Comparison of ENCODE assay signal across 8 cellular contexts in genomic region chr19:34274827-34275625, GRCh38. TPM values are rescaled to one million over a fixed set of nuclear protein-coding genes. Genes with fewer than 3 reads are reported as not detected.
DNase-seq lines count a peak whose midpoint lies in the region; ATAC-seq, FAIRE-seq and TF ChIP-seq lines count a peak whose summit lies in the region.
"Had no signal": no experiment of that assay in that cellular context is flagged by ENCODE, and none has a peak within 500 bp of the region (broad histone marks: within the 10 kb centered on the region; RNA-seq: fewer than 3 reads in every experiment).

No MANE protein-coding gene starts in this region.

- H3K9ac ChIP-seq in astrocyte (ENCODE audit: low read length) (peak overlapping the region; percentile 83), keratinocyte (ENCODE audit: control insufficient read depth, extremely low read depth, insufficient read depth, low read length) (no peak overlapping the region)

- H3K27me3 Mint-ChIP-seq in astrocyte (ENCODE audit: low read depth, unreplicated experiment), result no peaks in the 10 kb centered on the region
- no peaks in the 10 kb centered on the region for H3K27me3 Mint-ChIP-seq in effector memory CD8-positive, alpha-beta T cell
- H3K27me3 Mint-ChIP-seq: activated CD4-positive, alpha-beta memory T cell treated with anti-CD3 and anti-CD28 coated beads for 36 hours had no signal

- FAIRE-seq in astrocyte (lab: Jason Lieb, UNC) (peak; percentile 70), keratinocyte (lab: Jason Lieb, UNC) (no peak)

- H3K27ac ChIP-seq in astrocyte (ENCODE audit: low read depth, low read length) (peak overlapping the region; percentile 96), keratinocyte (ENCODE audit: control insufficient read depth, insufficient read depth, low read length) (peak overlapping the region; percentile 54), temporal lobe (ENCODE audit: low read depth, low read length) (peak overlapping the region; percentile 38)

- peaks cover 3% of the 10 kb centered on the region for H3K9me1 ChIP-seq in keratinocyte (ENCODE audit: control insufficient read depth, extremely low read depth, insufficient read depth, low read length)

- H3K27me3 ChIP-seq in astrocyte (ENCODE audit: insufficient read depth, low read length) (no peaks in the 10 kb centered on the region), keratinocyte (ENCODE audit: control insufficient read depth, extremely low read depth, insufficient read depth, low read length) (no peaks in the 10 kb centered on the region)

- H3K4me2 ChIP-seq in astrocyte (ENCODE audit: low read length), result peak overlapping the region; percentile 84
- H3K4me2 ChIP-seq in keratinocyte (ENCODE audit: control insufficient read depth, extremely low read depth, insufficient read depth, low read depth, low read length), result peak overlapping the region; percentile 60

- H3K9me3 ChIP-seq in astrocyte (ENCODE audit: insufficient read depth, low read depth, low read length), result no peaks in the 10 kb centered on the region
- H3K9me3 ChIP-seq in keratinocyte (ENCODE audit: control insufficient read depth, low read depth, low read length), result no peaks in the 10 kb centered on the region

- no peak for TF ChIP-seq CTCF in astrocyte (IDR thresholded peaks at IDR 0.05; ENCODE audit: insufficient read depth, low read depth, low read length)
- TF ChIP-seq CTCF in keratinocyte (optimal IDR thresholded peaks at IDR 0.05 in 1 of 3, IDR thresholded peaks at IDR 0.05 in 1 of 3, conservative IDR thresholded peaks at IDR 0.05 in 1 of 3; ENCODE audit: extremely low read depth in 1 of 3, insufficient read depth in 2 of 3, low read length in 3 of 3), result no peak

- H3K79me2 ChIP-seq in astrocyte (ENCODE audit: insufficient read depth, low read length) (peaks cover 72% of the 10 kb centered on the region), keratinocyte (ENCODE audit: control insufficient read depth, insufficient read depth, low read length) (peaks cover 29% of the 10 kb centered on the region)

- H3K36me3 ChIP-seq in astrocyte (ENCODE audit: insufficient read depth, low read length) (no peaks in the 10 kb centered on the region), keratinocyte (ENCODE audit: control insufficient read depth in 2 of 2, extremely low read depth in 1 of 2, insufficient read depth in 2 of 2, low read length in 2 of 2) (peaks cover 0 to 2% of the 10 kb centered on the region in 2 experiments)

- H3K36me3 Mint-ChIP-seq in astrocyte (ENCODE audit: low read depth, unreplicated experiment), result peaks cover 4% of the 10 kb centered on the region
- H3K36me3 Mint-ChIP-seq in effector memory CD8-positive, alpha-beta T cell (ENCODE audit: insufficient read depth), result peaks cover 13% of the 10 kb centered on the region

- H3K4me3 ChIP-seq in astrocyte (ENCODE audit: insufficient read depth, low read depth, low read length), result no peak overlapping the region
- peak overlapping the region in 1 of 3 experiments; percentile 35 for H3K4me3 ChIP-seq in keratinocyte (ENCODE audit: control insufficient read depth in 2 of 3, extremely low read depth in 1 of 3, insufficient read depth in 2 of 3, low read depth in 1 of 3, low read length in 3 of 3)

- peaks cover 26% of the 10 kb centered on the region for H3K4me1 Mint-ChIP-seq in astrocyte (ENCODE audit: low read depth, unreplicated experiment)
- peaks cover 34 to 37% of the 10 kb centered on the region in 2 donors for H3K4me1 Mint-ChIP-seq in effector memory CD8-positive, alpha-beta T cell (ENCODE audit: low read depth in 2 of 2)

- H3K4me1 ChIP-seq in astrocyte (ENCODE audit: insufficient read depth, low read length) (peaks cover 36% of the 10 kb centered on the region), keratinocyte (ENCODE audit: control insufficient read depth, extremely low read depth, insufficient read depth, low read length) (peaks cover 28% of the 10 kb centered on the region)

- ATAC-seq in GM18519 (IDR thresholded peaks at IDR 0.05; ENCODE audit: low FRiP score, unreplicated experiment), result no peak
- no peak for ATAC-seq in effector memory CD8-positive, alpha-beta T cell (replicated peaks)

- DNase-seq in HS-27A (ENCODE audit: low read depth) (peak; percentile 98), astrocyte (ENCODE audit: low read depth) (peak; percentile 97), keratinocyte (ENCODE audit: low read depth, low spot score) (no peak), NCI-H510A treated with DMSO at 0.1 percent for 48 hours (lab: John Stamatoyannopoulos, UW) (no peak)
- DNase-seq in effector memory CD8-positive, alpha-beta T cell, result no peak
- DNase-seq: activated CD4-positive, alpha-beta memory T cell treated with anti-CD3 and anti-CD28 coated beads for 36 hours had no signal

- H3K4me3 Mint-ChIP-seq in astrocyte (ENCODE audit: unreplicated experiment), result no peak overlapping the region
- H3K4me3 Mint-ChIP-seq in effector memory CD8-positive, alpha-beta T cell, result no peak overlapping the region
- H3K4me3 Mint-ChIP-seq: activated CD4-positive, alpha-beta memory T cell treated with anti-CD3 and anti-CD28 coated beads for 36 hours had no signal

- H4K20me1 ChIP-seq in astrocyte (ENCODE audit: insufficient read depth, low read length) (no peaks in the 10 kb centered on the region), keratinocyte (ENCODE audit: control insufficient read depth, extremely low read depth, insufficient read depth, low read length) (no peaks in the 10 kb centered on the region)

- H3K9me3 Mint-ChIP-seq in astrocyte (ENCODE audit: unreplicated experiment), result no peaks in the 10 kb centered on the region
- no peaks in the 10 kb centered on the region for H3K9me3 Mint-ChIP-seq in effector memory CD8-positive, alpha-beta T cell
- H3K9me3 Mint-ChIP-seq: activated CD4-positive, alpha-beta memory T cell treated with anti-CD3 and anti-CD28 coated beads for 36 hours had no signal

- no peak overlapping the region for H2AFZ ChIP-seq in astrocyte (ENCODE audit: low read depth, low read length)
- no peak overlapping the region for H2AFZ ChIP-seq in keratinocyte (ENCODE audit: control insufficient read depth, low read length)

- H3K27ac Mint-ChIP-seq in astrocyte (ENCODE audit: unreplicated experiment), result peak overlapping the region; percentile 75
- H3K27ac Mint-ChIP-seq in effector memory CD8-positive, alpha-beta T cell, result peak overlapping the region in 1 of 2 donors; percentile 84
- H3K27ac Mint-ChIP-seq: activated CD4-positive, alpha-beta memory T cell treated with anti-CD3 and anti-CD28 coated beads for 36 hours had no signal

- dilution Hi-C loops in keratinocyte (cut with MboI; ENCODE audit: extremely low pct_ligation_motif_present, low sequenced_read_pairs), result no loop called here

RNA-seq across cellular contexts. Expression of gene GARRE1, which starts 20.7 kb away (rescaled TPM):
- 20.1 and 23.8 TPM in 2 replicates for total RNA-seq in astrocyte
- 4.9 to 5.7 TPM (median 5.1 TPM) in 3 replicates for polyA plus RNA-seq in keratinocyte
- polyA plus RNA-seq in keratinocyte (2011; ENCODE audit: low read depth), result 7.6 TPM
- polyA plus RNA-seq in keratinocyte (2011; cell fraction: cytosol; rRNA removed), result 3.5 and 4.5 TPM in 2 replicates
- polyA plus RNA-seq in keratinocyte (2011; cell fraction: nucleus; rRNA removed), result 12.5 and 12.8 TPM in 2 replicates
- polyA plus RNA-seq in keratinocyte (2012; ENCODE audit: low replicate concordance), result 5.4 and 9.7 TPM in 2 replicates
- 7.6 to 8.4 TPM (median 8.1 TPM) in 3 replicates for polyA minus RNA-seq in keratinocyte
- 5.4 TPM for polyA minus RNA-seq in keratinocyte (2011; cell fraction: cytosol; rRNA and poly(A)+ RNA removed)
- polyA minus RNA-seq in keratinocyte (2011; cell fraction: nucleus; rRNA and poly(A)+ RNA removed), result 11.6 and 15.8 TPM in 2 replicates
- total RNA-seq in temporal lobe, result 15.5 TPM

Comparison
In these comparisons a context has a peak if more than half of its experiments do, and no peak if none do; other contexts are left out.
1. DNase-seq: peak in HS-27A (single experiment) and astrocyte (single experiment); none in keratinocyte (single experiment), effector memory CD8-positive, alpha-beta T cell (0 of 3) and NCI-H510A treated with DMSO at 0.1 percent for 48 hours (single experiment).
2. H3K27ac ChIP-seq: peak in every context shown above with its lines; median percentile 96 in astrocyte; 54 in keratinocyte; 38 in temporal lobe.